ENCODE assay signal across 23 cellular contexts in the genomic region with DNA sequence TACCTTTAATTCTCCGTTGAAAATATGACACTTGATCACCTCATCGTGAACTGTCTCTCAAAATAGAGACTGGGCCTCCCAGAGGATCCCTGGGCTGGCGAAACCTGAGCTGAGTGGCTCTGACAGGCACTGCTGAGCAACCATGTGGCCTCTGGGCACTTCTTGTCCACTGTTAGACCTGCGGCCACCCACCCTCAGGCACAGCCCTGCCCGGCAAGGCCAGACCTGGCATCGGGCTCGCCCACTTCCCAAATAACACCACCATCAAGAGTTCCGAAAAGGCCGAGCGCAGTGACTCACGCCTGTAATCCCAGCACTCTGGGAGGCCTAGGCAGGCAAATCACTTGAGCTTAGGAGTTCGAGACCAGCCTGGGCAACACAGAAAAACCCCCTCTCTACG.
A peak's percentile ranks its signal among the peaks of the same experiment; 100 is the strongest.
DNase-seq lines count a peak whose midpoint lies in the region; ATAC-seq and TF ChIP-seq lines count a peak whose summit lies in the region.
"Had no signal": no experiment of that assay in that cellular context is flagged by ENCODE, and none has a peak within 500 bp of the region (broad histone marks: within the 10 kb centered on the region; RNA-seq: fewer than 3 reads in every experiment).

No MANE protein-coding gene starts in this region.

- ATAC-seq in gastrocnemius medialis (peak; percentile 94 to 97), GM21381 (IDR thresholded peaks at IDR 0.05; ENCODE audit: unreplicated experiment) (no peak)
- ATAC-seq: HepG2 had no signal

- no peaks in the 10 kb centered on the region for H3K27me3 ChIP-seq in gastrocnemius medialis
- H3K27me3 ChIP-seq: cardiac muscle cell, stomach, transverse colon had no signal

- intact Hi-C loops in gastrocnemius medialis (cut with DNase I; ENCODE audit: low total_unique reads): loop anchor here (2.0 kb wide), 2 partner anchors 15 to 45 kb away; no protein-coding TSS in a partner anchor

- H3K36me3 ChIP-seq in gastrocnemius medialis: no peaks in the 10 kb centered on the region
- H3K36me3 ChIP-seq: cardiac muscle cell, stomach, transverse colon had no signal

- in situ Hi-C loops in gastrocnemius medialis (cut with MboI; ENCODE audit: low sequenced_read_pairs in 4 of 4): no loop called here

- peak; percentile 60 for DNase-seq in NCI-H2107 treated with DMSO at 0.1 percent for 48 hours (lab: John Stamatoyannopoulos, UW; ENCODE audit: unreplicated experiment)
- DNase-seq in NCI-H2107 (lab: John Stamatoyannopoulos, UW): no peak
- peak; percentile 93 for DNase-seq in cerebellar cortex (ENCODE audit: low spot score)
- peak; percentile 56 for DNase-seq in islet precursor cell
- DNase-seq in gastrocnemius medialis: peak; percentile 97 to 98
- DNase-seq in activated CD4-positive, alpha-beta T cell treated with anti-CD3 and anti-CD28 coated beads, Interleukin-2, amount 50 U/mL, for 4 hours: no peak
- DNase-seq in stimulated activated CD4-positive, alpha-beta T cell treated with anti-CD3 and anti-CD28 coated beads, Interleukin-4, amount 100 ng/mL, for 1 hour: no peak
- DNase-seq: 8988T; activated CD4-positive, alpha-beta memory T cell treated with anti-CD3 and anti-CD28 coated beads, Interleukin-2, amount 10 ng/mL, durations not matched to agents 7 days and 5 days; activated naive CD4-positive, alpha-beta T cell treated with Interleukin-2 at 50 U/mL for 16 hours; activated T-cell treated with anti-CD3 and anti-CD28 coated beads, Interleukin-2, amount 50 U/mL, for 24 hours; amniotic stem cell; CD8-positive, alpha-beta memory T cell; DMS79; GOT3; NCI-H2081 treated with DMSO at 0.1 percent for 48 hours; NCI-H748 treated with DMSO at 0.1 percent for 48 hours; stomach; T-helper 9 cell; transverse colon had no signal

- peak in 1 of 2 donors; percentile 43 for TF ChIP-seq POLR2A in gastrocnemius medialis (IDR thresholded peaks at IDR 0.05)

- no peaks in the 10 kb centered on the region for H3K9me3 ChIP-seq in gastrocnemius medialis
- H3K9me3 ChIP-seq: stomach, transverse colon had no signal

- H3K27ac ChIP-seq in gastrocnemius medialis: peak overlapping the region; percentile 83 to 91 (median 88)
- H3K27ac ChIP-seq: cardiac muscle cell, stomach, transverse colon had no signal

- TF ChIP-seq CTCF in gastrocnemius medialis (IDR thresholded peaks at IDR 0.05 in 4 of 5, conservative IDR thresholded peaks at IDR 0.05 in 1 of 5): no peak

- H3K4me1 ChIP-seq in gastrocnemius medialis: peaks cover 30 to 33% of the 10 kb centered on the region in 2 donors
- H3K4me1 ChIP-seq: transverse colon had no signal

- no peak overlapping the region for H3K4me3 ChIP-seq in gastrocnemius medialis
- H3K4me3 ChIP-seq: cardiac muscle cell, stomach, transverse colon had no signal

Comparison
In these comparisons a context has a peak if more than half of its experiments do, and no peak if none do; other contexts are left out.
1. DNase-seq: peak in NCI-H2107 treated with DMSO at 0.1 percent for 48 hours (single experiment), cerebellar cortex (single experiment), islet precursor cell (single experiment) and gastrocnemius medialis (2 of 2); none in NCI-H2107 (single experiment), activated CD4-positive, alpha-beta T cell treated with anti-CD3 and anti-CD28 coated beads, Interleukin-2, amount 50 U/mL, for 4 hours (0 of 2) and stimulated activated CD4-positive, alpha-beta T cell treated with anti-CD3 and anti-CD28 coated beads, Interleukin-4, amount 100 ng/mL, for 1 hour (single experiment).